1 cellular context compared by ENCODE assay signal in the genomic region with DNA sequence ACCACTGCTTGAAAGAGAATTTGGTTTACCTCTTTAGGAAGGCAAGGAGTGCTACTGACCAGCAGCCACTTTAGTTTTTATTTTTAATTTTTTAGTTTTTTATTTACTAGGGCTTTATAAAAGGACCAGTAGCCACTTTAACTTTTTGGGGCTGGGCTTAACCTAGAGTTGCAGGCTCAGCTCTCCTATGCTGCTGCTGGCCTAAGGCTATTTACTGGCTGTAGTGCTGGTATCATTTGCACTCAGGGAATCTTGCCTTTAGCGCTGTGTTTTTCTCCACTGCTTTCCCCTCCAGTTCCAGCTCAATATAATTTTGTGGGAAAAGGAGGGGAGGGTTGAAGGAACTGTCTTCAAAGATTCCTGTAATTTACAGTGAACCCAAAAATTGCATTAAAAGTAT.
TF ChIP-seq lines count a peak whose summit lies in the region.

No MANE protein-coding gene starts in this region.

TF ChIP-seq in endothelial cell of umbilical vein, 7 proteins besides CTCF, POLR2A, EP300 and RAD21 (continued from another document):
- TF ChIP-seq POLR2AphosphoS5 (IDR thresholded peaks at IDR 0.05; ENCODE audit: insufficient read depth, low read depth, low read length), result no peak
- no peak for TF ChIP-seq GATA2 (IDR thresholded peaks at IDR 0.05; ENCODE audit: insufficient read depth, insufficient read length, low read depth, low read length)
- no peak for TF ChIP-seq FOS (IDR thresholded peaks at IDR 0.05; ENCODE audit: borderline replicate concordance, insufficient read depth, low read length)
- no peak for TF ChIP-seq EZH2 (IDR thresholded peaks at IDR 0.05; ENCODE audit: borderline replicate concordance, low read depth, low read length, severe bottlenecking)
TF ChIP-seq in endothelial cell of umbilical vein: peak in this region for 0.
